In the genomic region with DNA sequence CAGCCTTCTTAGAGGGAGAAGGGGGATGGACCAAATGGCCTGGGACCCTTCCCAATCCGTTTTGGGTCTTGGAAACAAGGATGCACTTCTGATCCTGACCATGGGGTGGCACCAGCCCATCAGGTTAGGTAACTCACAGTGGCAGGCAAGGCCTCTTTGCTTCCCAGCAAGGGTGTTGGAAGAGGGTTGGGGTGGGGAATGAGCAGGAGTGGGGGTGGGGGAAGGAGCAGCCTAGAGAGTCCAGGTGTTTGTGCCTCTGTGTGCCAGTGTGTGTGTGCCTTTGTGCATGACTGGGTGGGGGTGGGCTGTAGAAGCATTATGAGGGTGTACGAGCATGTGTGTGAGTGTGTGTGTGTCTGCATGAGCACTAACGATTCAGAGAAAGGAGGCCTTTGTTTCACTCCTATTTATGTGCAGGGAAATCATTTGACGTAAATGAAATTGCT, we compare ENCODE assay signal across 8 cellular contexts.
DNase-seq lines count a peak whose midpoint lies in the region; ATAC-seq and TF ChIP-seq lines count a peak whose summit lies in the region.

No MANE protein-coding gene starts in this region.

- no peak for TF ChIP-seq CTCF in GM20000 (IDR thresholded peaks at IDR 0.05; ENCODE audit: extremely low read depth, missing control alignments)

- ATAC-seq in GM21381 (IDR thresholded peaks at IDR 0.05; ENCODE audit: unreplicated experiment) (no peak), HG02571 (IDR thresholded peaks at IDR 0.05; ENCODE audit: unreplicated experiment) (no peak)

- DNase-seq in COR-L47 (lab: John Stamatoyannopoulos, UW): peak; percentile 68
- peak; percentile 34 for DNase-seq in GM20000 (ENCODE audit: low spot score)
- DNase-seq in NCI-H1694 treated with DMSO at 0.1 percent for 48 hours (lab: John Stamatoyannopoulos, UW): peak; percentile 15
- DNase-seq in astrocyte of the hippocampus (ENCODE audit: low read depth, low spot score): peak; percentile 76
- peak; percentile 91 for DNase-seq in iPS-NIHi7 (ENCODE audit: extremely low spot score)
- DNase-seq in superior temporal gyrus (ENCODE audit: extremely low spot score): peak; percentile 63

Comparison
In these comparisons a context has a peak if more than half of its experiments do, and no peak if none do; other contexts are left out.
1. DNase-seq: peak in every context shown above with its lines; median percentile 91 in iPS-NIHi7; 76 in astrocyte of the hippocampus; 68 in COR-L47; 63 in superior temporal gyrus; 34 in GM20000; 15 in NCI-H1694 treated with DMSO at 0.1 percent for 48 hours.